1 cellular context compared by ENCODE assay signal in genomic region chr2:177889812-177890460, GRCh38.
A peak's percentile ranks its signal among the peaks of the same experiment; 100 is the strongest.
TF ChIP-seq lines count a peak whose summit lies in the region.

No MANE protein-coding gene starts in this region.

TF ChIP-seq in K562, 482 proteins besides CTCF, POLR2A, EP300 and RAD21 (continued from another document):
- TF ChIP-seq HMG20A (CRISPR knock-in tag; conservative IDR thresholded peaks at IDR 0.05) (0 out of 2 replicates have a peak, but pooled peaks have one; percentile 46), ATF4 (CRISPR knock-in tag; IDR thresholded peaks at IDR 0.05) (0 out of 2 replicates have a peak, but pooled peaks have one; percentile 41), ZNF354B (CRISPR knock-in tag; IDR thresholded peaks at IDR 0.05) (peak; percentile 36; the same call in 1 of the 2 replicates), SMARCE1 (IDR thresholded peaks at IDR 0.05) (no peak), ARID1B (IDR thresholded peaks at IDR 0.05) (peak; percentile 28; the same call in 1 of the 2 replicates), TEAD4 (IDR thresholded peaks at IDR 0.05; ENCODE audit: low read length) (peak; percentile 65; the same call in 1 of the 2 replicates), TEAD4 (CRISPR knock-in tag; IDR thresholded peaks at IDR 0.05; ENCODE audit: borderline replicate concordance) (no peak), TEAD1 (CRISPR knock-in tag; IDR thresholded peaks at IDR 0.05) (peak in 1 of 2 experiments; percentile 72; a peak in 1 of 4 replicates), ZNF165 (CRISPR knock-in tag; IDR thresholded peaks at IDR 0.05; ENCODE audit: borderline replicate concordance) (peak; percentile 30; the same call in 1 of the 2 replicates), MAZ (CRISPR knock-in tag; conservative IDR thresholded peaks at IDR 0.05 in 1 of 2, IDR thresholded peaks at IDR 0.05 in 1 of 2) (0 out of 4 replicates have a peak, but pooled peaks of 1 of the 2 experiments have one; percentile 38), ERF (CRISPR knock-in tag; IDR thresholded peaks at IDR 0.05) (0 out of 2 replicates have a peak, but pooled peaks have one; percentile 52), MAFG (tag; conservative IDR thresholded peaks at IDR 0.05) (peak; percentile 84), MEIS2 (IDR thresholded peaks at IDR 0.05; ENCODE audit: partially characterized antibody) (peak; percentile 31), ZNF583 (CRISPR knock-in tag; IDR thresholded peaks at IDR 0.05) (0 out of 2 replicates have a peak, but pooled peaks have one; percentile 39), ZBTB11 (CRISPR knock-in tag; IDR thresholded peaks at IDR 0.05) (0 out of 6 replicates have a peak, but pooled peaks of 1 of the 3 experiments have one; percentile 20), CREB3 (tag; conservative IDR thresholded peaks at IDR 0.05; ENCODE audit: low read depth) (no peak), FOSL1 (tag; conservative IDR thresholded peaks at IDR 0.05) (peak; percentile 51), NFE2 (IDR thresholded peaks at IDR 0.05; ENCODE audit: low read depth) (peak; percentile 63; the same call in 1 of the 2 replicates), ARNT (IDR thresholded peaks at IDR 0.05) (no peak), ZFP1 (CRISPR knock-in tag; IDR thresholded peaks at IDR 0.05) (0 out of 2 replicates have a peak, but pooled peaks have one; percentile 47)
- TF ChIP-seq, protein P1, sequence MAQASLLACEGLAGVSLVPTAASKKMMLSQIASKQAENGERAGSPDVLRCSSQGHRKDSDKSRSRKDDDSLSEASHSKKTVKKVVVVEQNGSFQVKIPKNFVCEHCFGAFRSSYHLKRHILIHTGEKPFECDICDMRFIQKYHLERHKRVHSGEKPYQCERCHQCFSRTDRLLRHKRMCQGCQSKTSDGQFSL (CRISPR knock-in tag; IDR thresholded peaks at IDR 0.05) = no peak
- TF ChIP-seq, protein P1 (tag; IDR thresholded peaks at IDR 0.05) = no peak
- TF ChIP-seq, protein P2, sequence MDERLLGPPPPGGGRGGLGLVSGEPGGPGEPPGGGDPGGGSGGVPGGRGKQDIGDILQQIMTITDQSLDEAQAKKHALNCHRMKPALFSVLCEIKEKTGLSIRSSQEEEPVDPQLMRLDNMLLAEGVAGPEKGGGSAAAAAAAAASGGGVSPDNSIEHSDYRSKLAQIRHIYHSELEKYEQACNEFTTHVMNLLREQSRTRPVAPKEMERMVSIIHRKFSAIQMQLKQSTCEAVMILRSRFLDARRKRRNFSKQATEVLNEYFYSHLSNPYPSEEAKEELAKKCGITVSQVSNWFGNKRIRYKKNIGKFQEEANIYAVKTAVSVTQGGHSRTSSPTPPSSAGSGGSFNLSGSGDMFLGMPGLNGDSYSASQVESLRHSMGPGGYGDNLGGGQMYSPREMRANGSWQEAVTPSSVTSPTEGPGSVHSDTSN (CRISPR knock-in tag; IDR thresholded peaks at IDR 0.05; ENCODE audit: low read depth) = no peak
- TF ChIP-seq, protein P2 (tag; conservative IDR thresholded peaks at IDR 0.05; ENCODE audit: low read depth) = peak; percentile 64
- TF ChIP-seq, protein P3, sequence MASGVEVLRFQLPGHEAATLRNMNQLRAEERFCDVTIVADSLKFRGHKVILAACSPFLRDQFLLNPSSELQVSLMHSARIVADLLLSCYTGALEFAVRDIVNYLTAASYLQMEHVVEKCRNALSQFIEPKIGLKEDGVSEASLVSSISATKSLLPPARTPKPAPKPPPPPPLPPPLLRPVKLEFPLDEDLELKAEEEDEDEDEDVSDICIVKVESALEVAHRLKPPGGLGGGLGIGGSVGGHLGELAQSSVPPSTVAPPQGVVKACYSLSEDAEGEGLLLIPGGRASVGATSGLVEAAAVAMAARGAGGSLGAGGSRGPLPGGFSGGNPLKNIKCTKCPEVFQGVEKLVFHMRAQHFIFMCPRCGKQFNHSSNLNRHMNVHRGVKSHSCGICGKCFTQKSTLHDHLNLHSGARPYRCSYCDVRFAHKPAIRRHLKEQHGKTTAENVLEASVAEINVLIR (CRISPR knock-in tag; IDR thresholded peaks at IDR 0.05) = 0 out of 2 replicates have a peak, but pooled peaks have one; percentile 16
- TF ChIP-seq, protein P4, sequence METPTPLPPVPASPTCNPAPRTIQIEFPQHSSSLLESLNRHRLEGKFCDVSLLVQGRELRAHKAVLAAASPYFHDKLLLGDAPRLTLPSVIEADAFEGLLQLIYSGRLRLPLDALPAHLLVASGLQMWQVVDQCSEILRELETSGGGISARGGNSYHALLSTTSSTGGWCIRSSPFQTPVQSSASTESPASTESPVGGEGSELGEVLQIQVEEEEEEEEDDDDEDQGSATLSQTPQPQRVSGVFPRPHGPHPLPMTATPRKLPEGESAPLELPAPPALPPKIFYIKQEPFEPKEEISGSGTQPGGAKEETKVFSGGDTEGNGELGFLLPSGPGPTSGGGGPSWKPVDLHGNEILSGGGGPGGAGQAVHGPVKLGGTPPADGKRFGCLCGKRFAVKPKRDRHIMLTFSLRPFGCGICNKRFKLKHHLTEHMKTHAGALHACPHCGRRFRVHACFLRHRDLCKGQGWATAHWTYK (CRISPR knock-in tag; IDR thresholded peaks at IDR 0.05) = 0 out of 2 replicates have a peak, but pooled peaks have one; percentile 71
- TF ChIP-seq, protein P5, sequence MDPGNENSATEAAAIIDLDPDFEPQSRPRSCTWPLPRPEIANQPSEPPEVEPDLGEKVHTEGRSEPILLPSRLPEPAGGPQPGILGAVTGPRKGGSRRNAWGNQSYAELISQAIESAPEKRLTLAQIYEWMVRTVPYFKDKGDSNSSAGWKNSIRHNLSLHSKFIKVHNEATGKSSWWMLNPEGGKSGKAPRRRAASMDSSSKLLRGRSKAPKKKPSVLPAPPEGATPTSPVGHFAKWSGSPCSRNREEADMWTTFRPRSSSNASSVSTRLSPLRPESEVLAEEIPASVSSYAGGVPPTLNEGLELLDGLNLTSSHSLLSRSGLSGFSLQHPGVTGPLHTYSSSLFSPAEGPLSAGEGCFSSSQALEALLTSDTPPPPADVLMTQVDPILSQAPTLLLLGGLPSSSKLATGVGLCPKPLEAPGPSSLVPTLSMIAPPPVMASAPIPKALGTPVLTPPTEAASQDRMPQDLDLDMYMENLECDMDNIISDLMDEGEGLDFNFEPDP (CRISPR knock-in tag; IDR thresholded peaks at IDR 0.05) = 0 out of 2 replicates have a peak, but pooled peaks have one; percentile 22
TF ChIP-seq in K562: peak in this region for 22.
